In the genomic region with DNA sequence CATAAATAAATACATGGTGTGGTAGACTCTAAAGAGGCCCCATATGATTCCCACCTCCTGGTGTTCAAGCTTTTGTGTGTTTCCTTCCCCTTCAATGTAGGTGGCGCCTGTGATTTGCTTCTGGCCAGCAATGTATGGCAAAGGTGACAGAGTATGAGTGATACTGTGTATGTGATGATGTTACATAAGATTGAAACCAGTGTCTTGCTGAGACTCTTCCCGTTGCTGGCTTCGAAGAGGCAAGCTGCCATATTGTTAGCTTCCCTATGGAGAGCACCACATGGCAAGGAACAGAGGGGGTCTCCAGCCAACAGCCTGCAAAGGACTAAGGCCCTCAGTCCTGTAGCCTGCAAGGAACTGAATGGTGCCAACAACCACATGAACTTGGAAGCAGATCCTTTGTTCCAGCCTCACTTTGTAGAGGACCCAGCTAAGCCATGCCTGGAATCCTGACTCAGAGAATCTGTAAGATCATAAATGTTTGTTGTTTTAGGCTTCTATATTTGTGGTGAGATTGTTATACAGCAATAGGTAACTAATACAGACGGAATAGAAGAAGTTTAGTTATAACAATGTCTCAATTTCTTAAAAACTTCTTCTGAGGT, we compare ENCODE assay signal across 8 cellular contexts. TPM values are rescaled to one million over a fixed set of nuclear protein-coding genes. Genes with fewer than 3 reads are reported as not detected.
DNase-seq lines count a peak whose midpoint lies in the region; ATAC-seq, FAIRE-seq and TF ChIP-seq lines count a peak whose summit lies in the region.

No MANE protein-coding gene starts in this region.

- peak overlapping the region in 7 of 8 donors; percentile 0 to 99 (median 96) for H3K4me3 Mint-ChIP-seq in CD4-positive, alpha-beta memory T cell

- H3K27ac Mint-ChIP-seq in CD4-positive, alpha-beta memory T cell, result peak overlapping the region in 6 of 7 donors; percentile 2 to 99 (median 98)

- H3K4me1 Mint-ChIP-seq in CD4-positive, alpha-beta memory T cell, result peaks cover 33 to 50% (median 39%) of the 10 kb centered on the region in 4 donors

- FAIRE-seq in pancreas (lab: Jason Lieb, UNC), result no peak

- TF ChIP-seq POLR2A in prostate gland (IDR thresholded peaks at IDR 0.05), result no peak

- intact Hi-C loops in CD4-positive, alpha-beta memory T cell (cut with micrococcal nuclease), result no loop called here
- intact Hi-C loops in PC-9 (cut with micrococcal nuclease; ENCODE audit: unreplicated experiment) (loop anchor here (1.0 kb wide), 1 partner anchor 60 kb away; the partner anchor contains the start of gene ELAC1), prostate gland (cut with DNase I) (no loop called here), pancreas (cut with DNase I) (no loop called here)

- peaks cover 8% of the 10 kb centered on the region; the same call in 1 of the 2 replicates for H3F3A ChIP-seq in PC-9 (ENCODE audit: insufficient read depth, low read depth)

- CTCF ChIA-PET in CD4-positive, alpha-beta memory T cell (lab: Charles Lee; ENCODE audit: partially characterized antibody), result interaction anchor here (1.6 to 5.0 kb wide), 4 partner anchors 11 to 148 kb away, joined by 4 to 26 read pairs (median 7); partner anchors contain the start of gene ELAC1
- CTCF ChIA-PET in PC-9 (lab: Charles Lee), result interaction anchor here (0.5 to 0.6 kb wide), 3 partner anchors 9 to 1554 kb away, joined by 3 to 10 read pairs (median 5); no protein-coding TSS in a partner anchor

- peaks cover 4 to 38% of the 10 kb centered on the region in 2 donors for H3K36me3 Mint-ChIP-seq in CD4-positive, alpha-beta memory T cell

- WGBS in prostate gland, result 92% methylated on average over 4 of the region's 4 CpGs
- WGBS in pancreas, 2 donors, result 84 to 92% methylated on average over 4 of the region's 4 CpGs

- no peak overlapping the region for H3K4me3 ChIP-seq in CD4-positive, alpha-beta memory T cell (ENCODE audit: low read length in 2 of 2)
- peak overlapping the region; percentile 80; the same call in 1 of the 2 replicates for H3K4me3 ChIP-seq in PC-9
- no peak overlapping the region for H3K4me3 ChIP-seq in prostate gland
- H3K4me3 ChIP-seq in pancreas, result peak overlapping the region in 1 of 4 donors; percentile 70

- H3K27me3 ChIP-seq in CD4-positive, alpha-beta memory T cell (ENCODE audit: insufficient read depth, low read length), result no peaks in the 10 kb centered on the region
- H3K27me3 ChIP-seq in PC-9 (ENCODE audit: insufficient read depth, low read depth), result no peaks in the 10 kb centered on the region
- H3K27me3 ChIP-seq in prostate gland (replicated peaks; ENCODE audit: insufficient read depth), result no peaks in the 10 kb centered on the region
- no peaks in the 10 kb centered on the region for H3K27me3 ChIP-seq in pancreas

- no peak overlapping the region for H2AFZ ChIP-seq in PC-9

- no peaks in the 10 kb centered on the region for H3K27me3 Mint-ChIP-seq in CD4-positive, alpha-beta memory T cell

- peaks cover 43% of the 10 kb centered on the region for H3K79me2 ChIP-seq in PC-9 (ENCODE audit: low read depth)

- H3K4me2 ChIP-seq in PC-9, result peak overlapping the region; percentile 87; the same call in 1 of the 2 replicates

- H3K27ac ChIP-seq in CD4-positive, alpha-beta memory T cell (ENCODE audit: low read depth, low read length), result no peak overlapping the region
- H3K27ac ChIP-seq in PC-9 (peak overlapping the region; percentile 53), prostate gland (no peak overlapping the region), pancreas (no peak overlapping the region)

- H3K4me1 ChIP-seq in CD4-positive, alpha-beta memory T cell (ENCODE audit: insufficient read depth, low read length), result peaks cover 65% of the 10 kb centered on the region
- H3K4me1 ChIP-seq in PC-9 (replicated peaks; ENCODE audit: insufficient read depth) (peaks cover 33% of the 10 kb centered on the region), prostate gland (replicated peaks) (peaks cover 9% of the 10 kb centered on the region), pancreas (peaks cover 6 to 19% (median 18%) of the 10 kb centered on the region in 3 donors)

- peaks cover 27% of the 10 kb centered on the region for H4K20me1 ChIP-seq in PC-9 (ENCODE audit: insufficient read depth)

- POLR2A ChIA-PET in CD4-positive, alpha-beta memory T cell (lab: Charles Lee; ENCODE audit: partially characterized antibody), result interaction anchor here (6.0 to 6.1 kb wide), 2 partner anchors 61 to 151 kb away, joined by 95 to 120 read pairs; partner anchors contain the start of genes ELAC1 and ME2
- POLR2A ChIA-PET in PC-9 (lab: Charles Lee; ENCODE audit: unreplicated experiment), result no interaction called here

- H3K9me3 ChIP-seq in CD4-positive, alpha-beta memory T cell (ENCODE audit: control insufficient read depth in 1 of 2, low read length in 2 of 2), result no peaks in the 10 kb centered on the region
- H3K9me3 ChIP-seq in PC-9 (ENCODE audit: insufficient read depth, low read depth) (no peaks in the 10 kb centered on the region), prostate gland (no peaks in the 10 kb centered on the region), pancreas (no peaks in the 10 kb centered on the region)

- no TSS peak for BruUV-seq in PC-9 (replicated peaks; lab: Mats Ljungman, UMichigan)

- no peak for DNase-seq in CD4-positive, alpha-beta memory T cell
- peak; percentile 12 to 53 for DNase-seq in PC-9
- peak; percentile 55 for DNase-seq in fibroblast of peridontal ligament (ENCODE audit: extremely low read depth)
- DNase-seq in prostate gland (ENCODE audit: low spot score), result no peak
- no peak for DNase-seq in NCI-H1436 (lab: John Stamatoyannopoulos, UW)
- DNase-seq in pancreas, result no peak
- DNase-seq in NCI-H1105 (lab: John Stamatoyannopoulos, UW), result no peak

- H3K36me3 ChIP-seq in CD4-positive, alpha-beta memory T cell (ENCODE audit: insufficient read depth, low read length), result peaks cover 5% of the 10 kb centered on the region
- 0 out of 2 replicates have a peak, but pooled peaks cover 1% of the 10 kb centered on the region for H3K36me3 ChIP-seq in PC-9 (ENCODE audit: low read depth)
- no peaks in the 10 kb centered on the region for H3K36me3 ChIP-seq in prostate gland
- no peaks in the 10 kb centered on the region for H3K36me3 ChIP-seq in pancreas

- H3K9me3 Mint-ChIP-seq in CD4-positive, alpha-beta memory T cell, result peaks cover 0 to 7% (median 0%) of the 10 kb centered on the region in 8 donors

- ATAC-seq in GM18867 (IDR thresholded peaks at IDR 0.05; ENCODE audit: unreplicated experiment) (peak; percentile 32), pancreas (no peak)

- TF ChIP-seq CTCF in PC-9 (conservative IDR thresholded peaks at IDR 0.05), result no peak
- no peak for TF ChIP-seq CTCF in prostate gland (IDR thresholded peaks at IDR 0.05)
- no peak for TF ChIP-seq CTCF in pancreas (IDR thresholded peaks at IDR 0.05)

- no peaks in the 10 kb centered on the region for H3K9me2 ChIP-seq in PC-9 (ENCODE audit: insufficient read depth)

RNA-seq across cellular contexts. Expression of gene SMAD4, which starts 1.7 kb away (rescaled TPM):
- 100 to 1,000 TPM; 143 to 155 TPM for total RNA-seq in CD4-positive, alpha-beta memory T cell
- 10 to 100 TPM; 37.7 to 95.4 TPM for polyA plus RNA-seq in CD4-positive, alpha-beta memory T cell
- total RNA-seq in PC-9 (2021), result 51.2 and 60.7 TPM in 2 replicates
- 100 to 1,000 TPM; 214 to 225 TPM for total RNA-seq in prostate gland
- 10 to 100 TPM; 41.8 to 77.6 (median 46.4) TPM for total RNA-seq in pancreas
- 10 to 100 TPM in 1 of 2 donors, 1 to 10 TPM in 1; 8.6 to 17.3 TPM for polyA plus RNA-seq in pancreas

Comparison
In these comparisons a context has a peak if more than half of its experiments do, and no peak if none do; other contexts are left out.
1. DNase-seq: peak in PC-9 (2 of 2) and fibroblast of peridontal ligament (single experiment); none in CD4-positive, alpha-beta memory T cell (0 of 5), prostate gland (single experiment), NCI-H1436 (single experiment), pancreas (0 of 6) and NCI-H1105 (single experiment).